ENCODE assay signal across 9 cellular contexts in genomic region chr7:1158203-1159126, GRCh38. TPM values are rescaled to one million over a fixed set of nuclear protein-coding genes. Genes with fewer than 3 reads are reported as not detected.
DNase-seq lines count a peak whose midpoint lies in the region; ATAC-seq, FAIRE-seq and TF ChIP-seq lines count a peak whose summit lies in the region.
"Had no signal": no experiment of that assay in that cellular context is flagged by ENCODE, and none has a peak within 500 bp of the region (broad histone marks: within the 10 kb centered on the region; RNA-seq: fewer than 3 reads in every experiment).

No MANE protein-coding gene starts in this region.

- POLR2A ChIA-PET in BJ (lab: Charles Lee), result no interaction called here

- DNase-seq in BJ (ENCODE audit: low read depth) (no peak), NCI-H1417 (lab: John Stamatoyannopoulos, UW) (peak in 2 of 3 experiments; percentile 71 to 95), NCI-H1092 (lab: John Stamatoyannopoulos, UW) (no peak), NCI-H1092 treated with DMSO at 0.1 percent for 48 hours (lab: John Stamatoyannopoulos, UW) (no peak), D721Med (ENCODE audit: insufficient read length, low spot score) (no peak)
- no peak for DNase-seq in natural killer cell treated with Interleukin-12 subunit alpha and Interleukin-12 subunit beta and Interleukin-15 and Interleukin-18, amount 100 ng/mL, for 72 hours (ENCODE audit: low spot score)
- no peak for DNase-seq in activated CD8-positive, alpha-beta memory T cell treated with anti-CD3 and anti-CD28 coated beads for 24 hours

- TF ChIP-seq CTCF in BJ (IDR thresholded peaks at IDR 0.05; ENCODE audit: insufficient read depth, low read depth, low read length) (no peak), D721Med (IDR thresholded peaks at IDR 0.05; ENCODE audit: insufficient read depth, missing control alignments) (no peak)

- H3K36me3 Mint-ChIP-seq in dendritic cell treated with granulocyte-macrophage colony-stimulating factor and Interleukin-4, amounts not matched to agents 40 ng/mL and 50 ng/mL, for 4 days (ENCODE audit: low read depth), result peaks cover 81% of the 10 kb centered on the region
- peaks cover 14% of the 10 kb centered on the region for H3K36me3 Mint-ChIP-seq in natural killer cell treated with Interleukin-12 subunit alpha and Interleukin-12 subunit beta and Interleukin-15 and Interleukin-18, amount 100 ng/mL, for 72 hours

- H3K4me3 ChIP-seq in BJ (ENCODE audit: low read depth, low read length), result peak overlapping the region; percentile 55

- H3K9me3 Mint-ChIP-seq in dendritic cell treated with granulocyte-macrophage colony-stimulating factor and Interleukin-4, amounts not matched to agents 40 ng/mL and 50 ng/mL, for 4 days, result no peaks in the 10 kb centered on the region
- H3K9me3 Mint-ChIP-seq in natural killer cell treated with Interleukin-12 subunit alpha and Interleukin-12 subunit beta and Interleukin-15 and Interleukin-18, amount 100 ng/mL, for 72 hours, result no peaks in the 10 kb centered on the region

- CTCF ChIA-PET in BJ (lab: Yijun Ruan, JAX), result interaction anchor here (0.6 to 1.6 kb wide), 2 partner anchors 17 to 51 kb away, joined by 3 to 6 read pairs; no protein-coding TSS in a partner anchor

- H3K27me3 ChIP-seq in BJ (ENCODE audit: control insufficient read depth, insufficient read depth, low read length), result no peaks in the 10 kb centered on the region

- peak overlapping the region; percentile 96 for H3K27ac Mint-ChIP-seq in dendritic cell treated with granulocyte-macrophage colony-stimulating factor and Interleukin-4, amounts not matched to agents 40 ng/mL and 50 ng/mL, for 4 days
- H3K27ac Mint-ChIP-seq in natural killer cell treated with Interleukin-12 subunit alpha and Interleukin-12 subunit beta and Interleukin-15 and Interleukin-18, amount 100 ng/mL, for 72 hours, result peak overlapping the region; percentile 69 to 89

- H3K27me3 Mint-ChIP-seq in dendritic cell treated with granulocyte-macrophage colony-stimulating factor and Interleukin-4, amounts not matched to agents 40 ng/mL and 50 ng/mL, for 4 days, result no peaks in the 10 kb centered on the region
- no peaks in the 10 kb centered on the region for H3K27me3 Mint-ChIP-seq in natural killer cell treated with Interleukin-12 subunit alpha and Interleukin-12 subunit beta and Interleukin-15 and Interleukin-18, amount 100 ng/mL, for 72 hours

- no peak for FAIRE-seq in D721Med (lab: Jason Lieb, UNC)
- FAIRE-seq: GM18507 had no signal

- H3K36me3 ChIP-seq in BJ (ENCODE audit: control insufficient read depth, insufficient read depth, low read length), result peaks cover 14% of the 10 kb centered on the region

- intact Hi-C loops in dendritic cell treated with granulocyte-macrophage colony-stimulating factor and Interleukin-4, amounts not matched to agents 40 ng/mL and 50 ng/mL, for 4 days (cut with micrococcal nuclease), result no loop called here

- ATAC-seq in natural killer cell treated with Interleukin-12 subunit alpha and Interleukin-12 subunit beta and Interleukin-15 and Interleukin-18, amount 100 ng/mL, for 72 hours, result no peak

- H3K4me1 Mint-ChIP-seq in dendritic cell treated with granulocyte-macrophage colony-stimulating factor and Interleukin-4, amounts not matched to agents 40 ng/mL and 50 ng/mL, for 4 days (ENCODE audit: low read depth), result peaks cover 40% of the 10 kb centered on the region
- peaks cover 19 to 22% of the 10 kb centered on the region in 2 donors for H3K4me1 Mint-ChIP-seq in natural killer cell treated with Interleukin-12 subunit alpha and Interleukin-12 subunit beta and Interleukin-15 and Interleukin-18, amount 100 ng/mL, for 72 hours (ENCODE audit: low read depth in 2 of 2)

- H3K4me3 Mint-ChIP-seq in dendritic cell treated with granulocyte-macrophage colony-stimulating factor and Interleukin-4, amounts not matched to agents 40 ng/mL and 50 ng/mL, for 4 days, result peak overlapping the region; percentile 83
- peak overlapping the region; percentile 91 for H3K4me3 Mint-ChIP-seq in natural killer cell treated with Interleukin-12 subunit alpha and Interleukin-12 subunit beta and Interleukin-15 and Interleukin-18, amount 100 ng/mL, for 72 hours

RNA-seq across cellular contexts. Expression of gene ZFAND2A, which starts 1.5 kb away (rescaled TPM):
- polyA plus RNA-seq in BJ (2011; rRNA removed), result 43.6 and 46.3 TPM in 2 replicates
- 11.3 and 20.2 TPM in 2 replicates for polyA minus RNA-seq in BJ (2011; rRNA and poly(A)+ RNA removed)
- total RNA-seq in natural killer cell treated with Interleukin-12 subunit alpha and Interleukin-12 subunit beta and Interleukin-15 and Interleukin-18, amount 100 ng/mL, for 72 hours, result 10 to 100 TPM; 34.7 to 41.2 TPM

Comparison
In these comparisons a context has a peak if more than half of its experiments do, and no peak if none do; other contexts are left out.
1. DNase-seq: peak in NCI-H1417 (2 of 3); none in BJ (single experiment), natural killer cell treated with Interleukin-12 subunit alpha and Interleukin-12 subunit beta and Interleukin-15 and Interleukin-18, amount 100 ng/mL, for 72 hours (single experiment), NCI-H1092 (single experiment), NCI-H1092 treated with DMSO at 0.1 percent for 48 hours (single experiment), activated CD8-positive, alpha-beta memory T cell treated with anti-CD3 and anti-CD28 coated beads for 24 hours (single experiment) and D721Med (single experiment).